Comparison of ENCODE assay signal across 17 cellular contexts in genomic region chr5:54178991-54179390, GRCh38.
DNase-seq lines count a peak whose midpoint lies in the region; ATAC-seq and TF ChIP-seq lines count a peak whose summit lies in the region.
"Had no signal": no experiment of that assay in that cellular context is flagged by ENCODE, and none has a peak within 500 bp of the region (broad histone marks: within the 10 kb centered on the region; RNA-seq: fewer than 3 reads in every experiment).

No MANE protein-coding gene starts in this region.

- H3K4me1 Mint-ChIP-seq in progenitor cell of endocrine pancreas (ENCODE audit: low read depth) (peaks cover 16% of the 10 kb centered on the region), HFFc6 (ENCODE audit: low read depth) (peaks cover 22% of the 10 kb centered on the region)

- TF ChIP-seq CTCF in cardiac muscle cell (IDR thresholded peaks at IDR 0.05; ENCODE audit: low read depth, low read length) (no peak), right atrium auricular region (IDR thresholded peaks at IDR 0.05) (no peak), mucosa of descending colon (IDR thresholded peaks at IDR 0.05) (no peak), progenitor cell of endocrine pancreas (IDR thresholded peaks at IDR 0.05; ENCODE audit: unreplicated experiment) (no peak), HFFc6 (IDR thresholded peaks at IDR 0.05) (no peak)

- no peak overlapping the region for H3K4me3 Mint-ChIP-seq in progenitor cell of endocrine pancreas (ENCODE audit: low read depth)
- H3K4me3 Mint-ChIP-seq in HFFc6, result no peak overlapping the region
- H3K4me3 Mint-ChIP-seq: CD8-positive, alpha-beta memory T cell had no signal

- intact Hi-C loops in mucosa of descending colon (cut with DNase I, micrococcal nuclease), result no loop called here

- H3K27ac ChIP-seq in cardiac muscle cell (peak overlapping the region; percentile 21), right atrium auricular region (no peak overlapping the region)
- H3K27ac ChIP-seq: 22Rv1, BLaER1 had no signal

- H3K4me3 ChIP-seq in cardiac muscle cell, result no peak overlapping the region
- H3K4me3 ChIP-seq in right atrium auricular region, result no peak overlapping the region
- no peak overlapping the region for H3K4me3 ChIP-seq in mucosa of descending colon
- H3K4me3 ChIP-seq: BLaER1, HAP-1 had no signal

- no peaks in the 10 kb centered on the region for H3K27me3 Mint-ChIP-seq in progenitor cell of endocrine pancreas
- no peaks in the 10 kb centered on the region; the same call in 1 of the 2 replicates for H3K27me3 Mint-ChIP-seq in HFFc6 (ENCODE audit: insufficient read depth)
- H3K27me3 Mint-ChIP-seq: CD8-positive, alpha-beta memory T cell had no signal

- H3K4me1 ChIP-seq in cardiac muscle cell (ENCODE audit: low read depth), result peaks cover 26% of the 10 kb centered on the region
- peaks cover 0 to 5% of the 10 kb centered on the region in 2 donors for H3K4me1 ChIP-seq in right atrium auricular region
- H3K4me1 ChIP-seq in mucosa of descending colon (ENCODE audit: low read depth), result peaks cover 24% of the 10 kb centered on the region
- H3K4me1 ChIP-seq: BLaER1, Caco-2 had no signal

- H3K9me3 Mint-ChIP-seq in progenitor cell of endocrine pancreas (ENCODE audit: low read depth) (no peaks in the 10 kb centered on the region), HFFc6 (no peaks in the 10 kb centered on the region)

- H3K36me3 Mint-ChIP-seq in progenitor cell of endocrine pancreas (ENCODE audit: insufficient read depth) (no peaks in the 10 kb centered on the region), HFFc6 (ENCODE audit: low read depth) (no peaks in the 10 kb centered on the region)

- peak; percentile 69 for ATAC-seq in mucosa of descending colon
- no peak for ATAC-seq in GM21825 (IDR thresholded peaks at IDR 0.05; ENCODE audit: unreplicated experiment)
- ATAC-seq: HepG2 had no signal

- no peaks in the 10 kb centered on the region for H3K36me3 ChIP-seq in cardiac muscle cell
- H3K36me3 ChIP-seq in right atrium auricular region, result no peaks in the 10 kb centered on the region
- no peaks in the 10 kb centered on the region for H3K36me3 ChIP-seq in mucosa of descending colon (ENCODE audit: low read depth)
- H3K36me3 ChIP-seq: HAP-1 had no signal

- H3K27me3 ChIP-seq in cardiac muscle cell (no peaks in the 10 kb centered on the region), right atrium auricular region (no peaks in the 10 kb centered on the region)
- H3K27me3 ChIP-seq: BLaER1 had no signal

- DNase-seq in cardiac muscle cell (ENCODE audit: low read depth in 1 of 2, low spot score in 1 of 2) (no peak), right atrium auricular region (ENCODE audit: low spot score) (no peak), mucosa of descending colon (peak in 1 of 3 donors; percentile 9), progenitor cell of endocrine pancreas (ENCODE audit: low spot score, unreplicated experiment) (no peak), NCI-H1694 treated with DMSO at 0.1 percent for 48 hours (lab: John Stamatoyannopoulos, UW) (no peak), NOMO-1 treated with DMSO at 0.1 percent for 48 hours (lab: John Stamatoyannopoulos, UW; ENCODE audit: unreplicated experiment) (no peak), HFFc6 (no peak)
- DNase-seq: AML-193; Caco-2; CD8-positive, alpha-beta memory T cell; DMS53; GF-D8 had no signal

- H3K9me3 ChIP-seq in cardiac muscle cell (ENCODE audit: low read depth) (no peaks in the 10 kb centered on the region), right atrium auricular region (no peaks in the 10 kb centered on the region), mucosa of descending colon (no peaks in the 10 kb centered on the region)
- H3K9me3 ChIP-seq: BLaER1, Caco-2, HAP-1 had no signal

- H3K27ac Mint-ChIP-seq in progenitor cell of endocrine pancreas, result peak overlapping the region; percentile 51
- H3K27ac Mint-ChIP-seq in HFFc6, result no peak overlapping the region
- H3K27ac Mint-ChIP-seq: CD8-positive, alpha-beta memory T cell had no signal
